ENCODE assay signal across 32 cellular contexts in the genomic region with DNA sequence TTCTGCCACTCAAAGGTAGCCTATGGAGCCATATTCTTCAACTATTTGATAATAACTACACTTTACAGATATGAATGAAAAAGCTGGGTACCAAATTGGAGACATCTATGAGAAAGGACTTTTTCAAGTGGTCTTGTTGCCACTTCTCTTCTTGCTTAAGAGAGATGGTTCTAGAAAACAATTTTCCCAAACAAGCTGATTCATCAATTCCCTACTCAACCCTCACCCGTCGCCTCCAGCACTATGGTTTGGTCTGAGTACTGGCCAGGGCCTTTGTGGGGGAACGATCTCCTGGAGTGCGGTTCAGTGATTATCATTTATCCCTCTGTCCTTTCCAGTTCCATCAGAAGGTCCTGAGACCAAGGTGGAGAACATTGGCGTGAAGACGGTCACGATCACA. TPM values are rescaled to one million over a fixed set of nuclear protein-coding genes. Genes with fewer than 3 reads are reported as not detected.
"Had no signal": no experiment of that assay in that cellular context is flagged by ENCODE, and none has a peak within 500 bp of the region (broad histone marks: within the 10 kb centered on the region; RNA-seq: fewer than 3 reads in every experiment).

No MANE protein-coding gene starts in this region.

- H3K27ac ChIP-seq: ascending aorta, cardiac muscle cell, VCaP had no signal

- DNase-seq: activated B cell treated with CpG ODN at 0.5 μM for 24 hours; activated CD4-positive, alpha-beta memory T cell treated with anti-CD3 and anti-CD28 coated beads, Interleukin-2, amount 10 ng/mL, durations not matched to agents 7 days and 5 days; activated CD4-positive, alpha-beta T cell treated with anti-CD3 and anti-CD28 coated beads for 4 hours; activated CD4-positive, alpha-beta T cell treated with anti-CD3 and anti-CD28 coated beads, Interleukin-2, amount 10 ng/mL, durations not matched to agents 24 days and 14 days; activated CD4-positive, alpha-beta T cell treated with anti-CD3 and anti-CD28 coated beads, Interleukin-2, amount 50 U/mL, for 1 hour; activated CD4-positive, alpha-beta T cell treated with anti-CD3 and anti-CD28 coated beads, Interleukin-2, amount 50 U/mL, for 48 hours; activated CD4-positive, CD25-positive, alpha-beta regulatory T cell treated with anti-CD3 and anti-CD28 coated beads, Interleukin-2, amount 50 U/mL, for 72 hours; activated CD8-positive, alpha-beta memory T cell treated with anti-CD3 and anti-CD28 coated beads for 24 hours; activated CD8-positive, alpha-beta memory T cell treated with anti-CD3 and anti-CD28 coated beads, Interleukin-2, amount 10 ng/mL, durations not matched to agents 7 days and 5 days; activated CD8-positive, alpha-beta memory T cell treated with anti-CD3 and anti-CD28 coated beads, Interleukin-2, amount 50 U/mL, for 48 hours; activated CD8-positive, alpha-beta T cell treated with anti-CD3 and anti-CD28 coated beads, Interleukin-2, amount 10 ng/mL, durations not matched to agents 7 days and 5 days; activated effector memory CD4-positive, alpha-beta T cell treated with Interleukin-2 at 50 U/mL for 16 hours; activated gamma-delta T cell; activated naive CD4-positive, alpha-beta T cell treated with anti-CD3 and anti-CD28 coated beads, Interleukin-2, amount 10 ng/mL, durations not matched to agents 7 days and 5 days; activated naive CD4-positive, alpha-beta T cell treated with Interleukin-2 at 50 U/mL for 16 hours; activated naive CD8-positive, alpha-beta T cell treated with anti-CD3 and anti-CD28 coated beads, Interleukin-2, amount 10 ng/mL, durations not matched to agents 7 days and 5 days; activated naive CD8-positive, alpha-beta T cell treated with anti-CD3 and anti-CD28 coated beads, Interleukin-2, amount 50 U/mL, for 24 hours; activated T-cell treated with anti-CD3 and anti-CD28 coated beads, Interleukin-2, amount 50 U/mL, for 24 hours; activated T-cell treated with anti-CD3 and anti-CD28 coated beads, Interleukin-2, amount 50 U/mL, for 48 hours; amygdala; anterior cingulate cortex; caudate nucleus; cerebellar nuclear complex; T-helper 1 cell; T-helper 2 cell; T-helper 9 cell had no signal

- H3K27me3 ChIP-seq: ascending aorta, cardiac muscle cell had no signal

- H3K4me3 ChIP-seq: ascending aorta, cardiac muscle cell had no signal

- H3K4me1 ChIP-seq: ascending aorta had no signal

- H3K9me3 ChIP-seq: ascending aorta had no signal

- FAIRE-seq: bronchial epithelial cell, TTC549 had no signal

- H3K36me3 ChIP-seq: ascending aorta, cardiac muscle cell had no signal

- ATAC-seq: activated CD8-positive, alpha-beta memory T cell treated with anti-CD3 and anti-CD28 coated beads, Interleukin-2, amount 10 ng/mL, durations not matched to agents 7 days and 5 days; activated CD8-positive, alpha-beta T cell treated with anti-CD3 and anti-CD28 coated beads, Interleukin-2, amount 10 ng/mL, durations not matched to agents 7 days and 5 days; activated naive CD8-positive, alpha-beta T cell treated with anti-CD3 and anti-CD28 coated beads, Interleukin-2, amount 50 U/mL, for 24 hours had no signal

RNA-seq across cellular contexts. Expression of gene IL31RA, which starts 56.8 kb away (rescaled TPM):
- total RNA-seq: activated B cell treated with CpG ODN at 0.5 μM for 24 hours; activated CD8-positive, alpha-beta memory T cell treated with anti-CD3 and anti-CD28 coated beads, Interleukin-2, amount 10 ng/mL, durations not matched to agents 7 days and 5 days; activated CD8-positive, alpha-beta T cell treated with anti-CD3 and anti-CD28 coated beads, Interleukin-2, amount 10 ng/mL, durations not matched to agents 7 days and 5 days; activated naive CD8-positive, alpha-beta T cell treated with anti-CD3 and anti-CD28 coated beads, Interleukin-2, amount 10 ng/mL, durations not matched to agents 7 days and 5 days; activated T-helper 2 cell treated with anti-CD3 and anti-CD28 coated beads, Interferon-gamma antibody, Interleukin-2, Interleukin-4, amounts not matched to agents 10 μg/mL and 5 μg/mL and 100 μg/mL, durations not matched to agents 14 hours and 24 hours and 36 hours; ascending aorta; cardiac muscle cell had no signal
- polyA plus RNA-seq: cardiac muscle cell had no signal
